Comparison of ENCODE assay signal across 22 cellular contexts in the genomic region with DNA sequence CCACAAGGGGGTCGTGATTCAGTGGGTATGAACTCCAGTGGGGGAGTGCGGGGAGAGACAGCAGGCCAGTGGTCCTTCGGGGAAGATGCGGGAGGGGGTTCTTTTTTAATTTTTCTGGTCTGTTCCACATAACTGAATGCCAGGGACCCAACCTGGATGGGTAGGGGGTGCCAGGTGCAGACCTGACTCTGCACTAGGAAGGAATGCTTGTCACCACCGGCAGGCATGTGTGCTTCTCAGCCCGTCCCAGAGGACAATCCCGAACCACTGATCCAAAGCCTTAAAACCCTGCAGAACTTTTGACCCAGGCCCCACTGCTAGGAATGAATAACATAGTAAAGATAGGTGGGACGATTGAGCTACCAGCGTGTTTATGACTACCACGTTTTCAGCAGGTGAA.
A peak's percentile ranks its signal among the peaks of the same experiment; 100 is the strongest.
DNase-seq lines count a peak whose midpoint lies in the region; TF ChIP-seq lines count a peak whose summit lies in the region.
"Had no signal": no experiment of that assay in that cellular context is flagged by ENCODE, and none has a peak within 500 bp of the region (broad histone marks: within the 10 kb centered on the region; RNA-seq: fewer than 3 reads in every experiment).

No MANE protein-coding gene starts in this region.

- no peak overlapping the region for H3K14ac ChIP-seq in neuronal stem cell (ENCODE audit: low read length)

- DNase-seq in endodermal cell = no peak
- no peak for DNase-seq in neuronal stem cell (ENCODE audit: low spot score)
- DNase-seq in mesenteric fat pad (ENCODE audit: low spot score) = no peak
- DNase-seq in activated effector memory CD4-positive, alpha-beta T cell treated with Interleukin-2 at 50 U/mL for 16 hours = no peak
- DNase-seq: AML-193; C1 segment of cervical spinal cord; CD4-positive, alpha-beta memory T cell; CD4-positive, CD25-positive, alpha-beta regulatory T cell; CD8-positive, alpha-beta memory T cell; COR-L47; DMS 273 treated with DMSO at 0.1 percent for 48 hours; DMS153; DMS53; DMS79; DND-41; EL; GDM1 had no signal

- H2AK5ac ChIP-seq in neuronal stem cell (ENCODE audit: low read depth, low read length) = peak overlapping the region; percentile 85

- H3K4me1 Mint-ChIP-seq in endodermal cell = peaks cover 11% of the 10 kb centered on the region

- H3K4ac ChIP-seq in neuronal stem cell (ENCODE audit: low read length) = no peak overlapping the region

- H2BK15ac ChIP-seq in neuronal stem cell (ENCODE audit: low read length) = no peak overlapping the region

- no peaks in the 10 kb centered on the region for H3K79me1 ChIP-seq in neuronal stem cell (ENCODE audit: low read depth, low read length)

- no peak overlapping the region for H2AFZ ChIP-seq in neuronal stem cell (ENCODE audit: low read length)

- peaks cover 3% of the 10 kb centered on the region for H3K9me3 Mint-ChIP-seq in endodermal cell
- H3K9me3 Mint-ChIP-seq: CD14-positive monocyte; CD8-positive, alpha-beta memory T cell had no signal

- H2BK5ac ChIP-seq in neuronal stem cell (ENCODE audit: low read length) = no peak overlapping the region

- H3K18ac ChIP-seq in neuronal stem cell (ENCODE audit: low read length) = peak overlapping the region; percentile 52

- peak overlapping the region; percentile 12; the same call in 1 of the 2 replicates for H3K4me2 ChIP-seq in BLaER1
- H3K4me2 ChIP-seq in neuronal stem cell (ENCODE audit: insufficient read depth, low read length, poor library complexity, severe bottlenecking) = no peak overlapping the region
- H3K4me2 ChIP-seq: A549 had no signal

- H2BK12ac ChIP-seq in neuronal stem cell (ENCODE audit: low read length) = no peak overlapping the region

- H3K4me3 ChIP-seq in BLaER1 = no peak overlapping the region
- H3K4me3 ChIP-seq in endodermal cell (ENCODE audit: low read length) = no peak overlapping the region
- no peak overlapping the region for H3K4me3 ChIP-seq in neuronal stem cell (ENCODE audit: low read length in 2 of 2)
- H3K4me3 ChIP-seq: A549 had no signal

- H3K4me1 ChIP-seq in BLaER1 (peaks cover 14% of the 10 kb centered on the region), endodermal cell (ENCODE audit: control insufficient read depth, insufficient read depth, low read length) (peaks cover 3% of the 10 kb centered on the region), neuronal stem cell (ENCODE audit: control insufficient read depth in 2 of 2, insufficient read depth in 1 of 2, low read depth in 1 of 2, low read length in 2 of 2) (peaks cover 2 to 3% of the 10 kb centered on the region in 2 donors)

- H3K9ac ChIP-seq in BLaER1 (no peak overlapping the region), endodermal cell (ENCODE audit: extremely low read depth, low read length, poor library complexity, severe bottlenecking) (no peak overlapping the region), neuronal stem cell (ENCODE audit: low read depth, low read length, poor library complexity) (no peak overlapping the region)

- H3K36me3 Mint-ChIP-seq in endodermal cell (ENCODE audit: low read depth) = no peaks in the 10 kb centered on the region
- H3K36me3 Mint-ChIP-seq: CD14-positive monocyte; CD4-positive, alpha-beta memory T cell; CD4-positive, CD25-positive, alpha-beta regulatory T cell; CD8-positive, alpha-beta memory T cell had no signal

- H4K8ac ChIP-seq in neuronal stem cell (ENCODE audit: low read depth, low read length) = no peak overlapping the region

- H3K9me3 ChIP-seq in BLaER1 (peaks cover 7% of the 10 kb centered on the region; the same call in 1 of the 2 replicates), endodermal cell (ENCODE audit: control insufficient read depth, low read length) (peaks cover 13% of the 10 kb centered on the region), neuronal stem cell (replicated peaks in 1 of 2; ENCODE audit: control insufficient read depth in 2 of 2, insufficient read depth in 1 of 2, low read depth in 1 of 2, low read length in 2 of 2) (peaks cover 0 to 2% of the 10 kb centered on the region in 2 donors)
- H3K9me3 ChIP-seq: A549 had no signal

- no peaks in the 10 kb centered on the region for H3K36me3 ChIP-seq in BLaER1
- H3K36me3 ChIP-seq in endodermal cell (ENCODE audit: control insufficient read depth, insufficient read depth, low read length) = no peaks in the 10 kb centered on the region
- H3K36me3 ChIP-seq in neuronal stem cell (replicated peaks in 1 of 2; ENCODE audit: control insufficient read depth in 2 of 2, insufficient read depth in 2 of 2, low read length in 2 of 2) = no peaks in the 10 kb centered on the region

- no peak overlapping the region for H3K27ac Mint-ChIP-seq in endodermal cell
- H3K27ac Mint-ChIP-seq: B cell; CD14-positive monocyte; CD4-positive, CD25-positive, alpha-beta regulatory T cell; CD8-positive, alpha-beta memory T cell had no signal

- H4K20me1 ChIP-seq in BLaER1 = no peaks in the 10 kb centered on the region

- no peak overlapping the region for H2BK120ac ChIP-seq in neuronal stem cell (ENCODE audit: low read depth, low read length)

- WGBS in endodermal cell (ENCODE audit: insufficient coverage in 1 of 2, insufficient read length in 1 of 2), 2 experiments = 94 to 98% methylated on average over 7 to 10 of the region's 10 CpGs
- WGBS in neuronal stem cell (ENCODE audit: extremely low coverage in 2 of 2, insufficient read length in 2 of 2, insufficient replicate concordance in 1 of 2), 2 donors = no CpG with 5 or more reads among the region's 10 CpGs

- no peaks in the 10 kb centered on the region for H3K27me3 ChIP-seq in BLaER1
- H3K27me3 ChIP-seq in endodermal cell (ENCODE audit: control insufficient read depth, insufficient read depth, low read length, poor library complexity, severe bottlenecking) = peaks cover 3% of the 10 kb centered on the region
- peaks cover 0 to 5% (median 3%) of the 10 kb centered on the region in 3 experiments for H3K27me3 ChIP-seq in neuronal stem cell (ENCODE audit: control insufficient read depth in 3 of 3, insufficient read depth in 3 of 3, low read depth in 1 of 3, low read length in 3 of 3)

- no peak overlapping the region for H3K27ac ChIP-seq in BLaER1
- H3K27ac ChIP-seq in endodermal cell (ENCODE audit: low read depth, low read length) = no peak overlapping the region
- no peak overlapping the region for H3K27ac ChIP-seq in neuronal stem cell (replicated peaks; ENCODE audit: low read length)
- H3K27ac ChIP-seq: 22Rv1 had no signal

- peaks cover 10% of the 10 kb centered on the region for H3K27me3 Mint-ChIP-seq in endodermal cell (ENCODE audit: insufficient read depth)
- H3K27me3 Mint-ChIP-seq: CD4-positive, CD25-positive, alpha-beta regulatory T cell had no signal

- no peak overlapping the region for H3K23ac ChIP-seq in neuronal stem cell (ENCODE audit: low read depth, low read length, poor library complexity)

- H3K4me3 Mint-ChIP-seq in endodermal cell = no peak overlapping the region
- H3K4me3 Mint-ChIP-seq: B cell; CD14-positive monocyte; CD4-positive, alpha-beta memory T cell; CD4-positive, CD25-positive, alpha-beta regulatory T cell; CD8-positive, alpha-beta memory T cell had no signal

- H4K91ac ChIP-seq in neuronal stem cell (ENCODE audit: low read depth, low read length, poor library complexity) = no peak overlapping the region

- peak; percentile 36 for TF ChIP-seq CTCF in endodermal cell (conservative IDR thresholded peaks at IDR 0.05)
